ENCODE assay signal across 13 cellular contexts in the genomic region with DNA sequence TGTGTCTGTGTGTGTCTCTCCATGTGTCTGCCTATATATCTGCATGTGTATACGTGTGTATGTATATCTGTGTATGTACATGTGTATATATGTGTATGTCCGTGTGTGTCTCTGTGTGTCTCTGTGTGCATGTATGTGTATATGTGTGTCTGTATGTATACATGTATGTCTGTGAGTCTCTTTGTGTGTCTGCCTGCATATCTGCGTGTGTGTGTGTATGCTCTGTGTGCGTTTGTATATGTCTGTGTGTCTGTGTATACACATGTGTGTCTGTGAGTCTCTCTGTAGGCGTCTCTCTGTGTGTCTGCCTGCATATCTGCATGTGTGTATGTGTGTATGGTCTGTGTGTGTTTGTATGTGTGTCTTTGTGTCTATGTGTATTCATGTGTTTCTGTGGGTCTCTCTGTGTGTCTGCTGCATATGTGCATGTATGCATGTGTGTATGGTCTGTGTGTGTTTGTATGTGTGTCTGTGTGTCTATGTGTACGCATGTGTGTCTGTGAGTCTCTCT. TPM values are rescaled to one million over a fixed set of nuclear protein-coding genes. Genes with fewer than 3 reads are reported as not detected.
A peak's percentile ranks its signal among the peaks of the same experiment; 100 is the strongest.
DNase-seq lines count a peak whose midpoint lies in the region; ATAC-seq and TF ChIP-seq lines count a peak whose summit lies in the region.
"Had no signal": no experiment of that assay in that cellular context is flagged by ENCODE, and none has a peak within 500 bp of the region (broad histone marks: within the 10 kb centered on the region; RNA-seq: fewer than 3 reads in every experiment).

No MANE protein-coding gene starts in this region.

- H3K4me3 ChIP-seq in esophagus muscularis mucosa (no peak overlapping the region), gastrocnemius medialis (peak overlapping the region; percentile 5 to 51 (median 38))
- H3K4me3 ChIP-seq: uterus had no signal

- TF ChIP-seq CTCF in Calu3 (IDR thresholded peaks at IDR 0.05; ENCODE audit: unreplicated experiment) (no peak), esophagus muscularis mucosa (IDR thresholded peaks at IDR 0.05) (no peak), gastrocnemius medialis (IDR thresholded peaks at IDR 0.05 in 4 of 5, conservative IDR thresholded peaks at IDR 0.05 in 1 of 5) (no peak)

- H3K4me1 Mint-ChIP-seq in Calu3 (ENCODE audit: low read depth, unreplicated experiment) (peaks cover 79% of the 10 kb centered on the region), T-cell (peaks cover 7 to 83% (median 79%) of the 10 kb centered on the region in 3 donors)

- TF ChIP-seq POLR2A in esophagus muscularis mucosa (IDR thresholded peaks at IDR 0.05; ENCODE audit: low read depth) (no peak), gastrocnemius medialis (IDR thresholded peaks at IDR 0.05) (no peak)

- POLR2A ChIA-PET in T-cell (lab: Charles Lee) = interaction anchor here (0.6 to 8.8 kb wide), 4 partner anchors 25 to 152 kb away, joined by 3 to 240 read pairs (median 10); a partner anchor contains a TSS

- intact Hi-C loops in Calu3 (cut with micrococcal nuclease; ENCODE audit: unreplicated experiment) (loop anchor here (5.0 to 10.0 kb wide), 2 partner anchors 94 to 956 kb away; no protein-coding TSS in a partner anchor), esophagus muscularis mucosa (cut with DNase I) (no loop called here), gastrocnemius medialis (cut with DNase I; ENCODE audit: low total_unique reads) (loop anchor here (1.0 to 10.0 kb wide), 4 partner anchors 704 to 869 kb away; no protein-coding TSS in a partner anchor)

- in situ Hi-C loops in gastrocnemius medialis (cut with MboI; ENCODE audit: low sequenced_read_pairs in 4 of 4) = loop anchor here in 3 of 4 donors (5.0 to 25.0 kb wide), 3 partner anchors 854 to 866 kb away; no protein-coding TSS in a partner anchor

- no peaks in the 10 kb centered on the region for H3K36me3 ChIP-seq in esophagus muscularis mucosa
- H3K36me3 ChIP-seq in gastrocnemius medialis = no peaks in the 10 kb centered on the region
- H3K36me3 ChIP-seq: uterus had no signal

- H3K9me3 Mint-ChIP-seq in Calu3 (ENCODE audit: low read depth, unreplicated experiment) = no peaks in the 10 kb centered on the region
- H3K9me3 Mint-ChIP-seq in T-cell = no peaks in the 10 kb centered on the region

- no peaks in the 10 kb centered on the region for H3K9me3 ChIP-seq in esophagus muscularis mucosa
- no peaks in the 10 kb centered on the region for H3K9me3 ChIP-seq in gastrocnemius medialis
- H3K9me3 ChIP-seq: uterus had no signal

- ATAC-seq in T-cell (replicated peaks in 1 of 4) (no peak), gastrocnemius medialis (no peak), GM19035 (IDR thresholded peaks at IDR 0.05; ENCODE audit: unreplicated experiment) (no peak)

- H3K4me1 ChIP-seq in esophagus muscularis mucosa (peaks cover 68 to 83% (median 73%) of the 10 kb centered on the region in 4 donors), gastrocnemius medialis (peaks cover 72% of the 10 kb centered on the region in 2 donors)

- no TSS peak for BruUV-seq in Calu3 (replicated peaks; lab: Mats Ljungman, UMichigan)

- H3K27ac ChIP-seq in esophagus muscularis mucosa (replicated peaks in 1 of 4) (peak overlapping the region; percentile 78 to 83 (median 79)), gastrocnemius medialis (peak overlapping the region; percentile 85 to 96 (median 90))

- 91% methylated on average over 6 of the region's 6 CpGs for WGBS in esophagus muscularis mucosa

- H3K27me3 ChIP-seq in esophagus muscularis mucosa (no peaks in the 10 kb centered on the region), gastrocnemius medialis (no peaks in the 10 kb centered on the region)
- H3K27me3 ChIP-seq: uterus had no signal

- H3K27ac Mint-ChIP-seq in Calu3 (ENCODE audit: unreplicated experiment) (peak overlapping the region; percentile 85), T-cell (no peak overlapping the region)

- DNase-seq in Calu3 (no peak), T-cell (no peak), esophagus muscularis mucosa (ENCODE audit: extremely low spot score) (peak; percentile 89), gastrocnemius medialis (no peak), NCI-H2107 (lab: John Stamatoyannopoulos, UW) (no peak), NCI-H2227 treated with DMSO at 0.1 percent for 48 hours (lab: John Stamatoyannopoulos, UW) (no peak), EL (no peak)
- DNase-seq: DMS79 treated with DMSO at 0.1 percent for 48 hours; HCEC 1CT; NCI-H1436 treated with DMSO at 0.1 percent for 48 hours; stimulated activated CD4-positive, alpha-beta T cell treated with anti-CD3 and anti-CD28 coated beads, Interleukin-4, amount 100 ng/mL, for 24 hours; uterus had no signal

- H3K4me3 Mint-ChIP-seq in Calu3 (ENCODE audit: low read depth, unreplicated experiment) (peak overlapping the region; percentile 48), T-cell (peak overlapping the region in 2 of 3 donors; percentile 2 to 75)

- no peak for TF ChIP-seq EP300 in esophagus muscularis mucosa (IDR thresholded peaks at IDR 0.05)

- H3K36me3 Mint-ChIP-seq in Calu3 (ENCODE audit: insufficient read depth, unreplicated experiment) (peaks cover 49% of the 10 kb centered on the region), T-cell (no peaks in the 10 kb centered on the region)

- CTCF ChIA-PET in Calu3 (lab: Charles Lee) = no interaction called here
- CTCF ChIA-PET in T-cell (lab: Charles Lee) = no interaction called here

- H3K27me3 Mint-ChIP-seq in Calu3 (ENCODE audit: unreplicated experiment) = no peaks in the 10 kb centered on the region
- no peaks in the 10 kb centered on the region for H3K27me3 Mint-ChIP-seq in T-cell

RNA-seq across cellular contexts. Expression of a gene that starts 23.7 kb away (rescaled TPM):
- 140 and 161 TPM in 2 replicates for total RNA-seq in Calu3 (2022)
- 1,000 to 10,000 TPM in 1 of 5 donors, 100 to 1,000 TPM in 4; 285 to 1,180 (median 400) TPM for total RNA-seq in T-cell
- total RNA-seq in esophagus muscularis mucosa = 100 to 1,000 TPM; 114 to 145 (median 123) TPM
- 10 to 100 TPM; 23.3 to 84.7 (median 49.8) TPM for total RNA-seq in gastrocnemius medialis

Comparison
In these comparisons a context has a peak if more than half of its experiments do, and no peak if none do; other contexts are left out.
1. H3K4me3 ChIP-seq: peak in gastrocnemius medialis (4 of 4); none in esophagus muscularis mucosa (0 of 4).